In the genomic region with DNA sequence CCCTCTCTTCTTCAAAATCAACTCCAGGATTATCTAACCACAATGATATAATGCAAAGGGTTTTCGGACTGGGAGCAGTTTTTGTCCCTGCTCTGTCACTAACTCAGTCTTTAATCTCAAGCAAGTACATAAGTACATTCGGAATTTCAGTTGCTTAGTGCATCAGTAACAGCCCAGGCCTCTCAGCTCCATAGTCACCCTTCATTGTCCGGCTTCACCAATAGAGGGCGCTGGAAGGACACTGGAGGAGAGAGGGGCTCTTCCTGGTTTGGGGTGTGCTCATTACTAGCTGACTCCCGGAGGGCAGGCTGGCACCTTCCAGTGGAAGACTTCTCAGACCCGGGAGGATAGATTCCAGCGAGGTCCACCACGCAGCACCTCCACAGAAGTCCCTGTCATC, we compare ENCODE assay signal across 11 cellular contexts.
DNase-seq lines count a peak whose midpoint lies in the region; ATAC-seq, FAIRE-seq and TF ChIP-seq lines count a peak whose summit lies in the region.
"Had no signal": no experiment of that assay in that cellular context is flagged by ENCODE, and none has a peak within 500 bp of the region (broad histone marks: within the 10 kb centered on the region; RNA-seq: fewer than 3 reads in every experiment).

No MANE protein-coding gene starts in this region.

- H3K79me2 ChIP-seq in OCI-LY1 (ENCODE audit: insufficient read depth, low read length), result no peaks in the 10 kb centered on the region

- H3K27me3 ChIP-seq in OCI-LY1 (ENCODE audit: insufficient read depth, low read length) (0 out of 2 replicates have a peak, but pooled peaks cover 4% of the 10 kb centered on the region), pancreas (no peaks in the 10 kb centered on the region), prostate gland (replicated peaks; ENCODE audit: insufficient read depth) (no peaks in the 10 kb centered on the region)
- H3K27me3 ChIP-seq: Peyer's patch, upper lobe of left lung had no signal

- H3K9ac ChIP-seq in OCI-LY1 (ENCODE audit: low read length), result no peak overlapping the region

- in situ Hi-C loops in Caki2 (cut with HindIII; ENCODE audit: low pct_unique_long_range_greater_than_20kb, low sequenced_read_pairs), result no loop called here

- no peaks in the 10 kb centered on the region for H3K36me3 Mint-ChIP-seq in chondrocyte (ENCODE audit: low read depth)

- peaks cover 2% of the 10 kb centered on the region for H3K27me3 Mint-ChIP-seq in chondrocyte (ENCODE audit: low read depth)

- intact Hi-C loops in pancreas (cut with DNase I) (no loop called here), prostate gland (cut with DNase I) (no loop called here)

- H3K9me3 Mint-ChIP-seq in chondrocyte (ENCODE audit: low read depth), result peaks cover 2% of the 10 kb centered on the region

- H3K4me3 ChIP-seq in OCI-LY1 (ENCODE audit: low read depth, low read length, poor library complexity, severe bottlenecking) (no peak overlapping the region), pancreas (no peak overlapping the region), prostate gland (no peak overlapping the region)
- H3K4me3 ChIP-seq: Peyer's patch, upper lobe of left lung had no signal

- ATAC-seq in GM18868 (IDR thresholded peaks at IDR 0.05; ENCODE audit: unreplicated experiment) (peak; percentile 93), HG03139 (IDR thresholded peaks at IDR 0.05; ENCODE audit: unreplicated experiment) (peak; percentile 88), pancreas (peak in 3 of 4 donors; percentile 41 to 79 (median 68))
- ATAC-seq: left colon had no signal

- no peak for FAIRE-seq in pancreas (lab: Jason Lieb, UNC)

- no peaks in the 10 kb centered on the region for H3K9me3 ChIP-seq in OCI-LY1 (ENCODE audit: low read length)
- H3K9me3 ChIP-seq in pancreas, result no peaks in the 10 kb centered on the region
- no peaks in the 10 kb centered on the region for H3K9me3 ChIP-seq in prostate gland
- H3K9me3 ChIP-seq: Peyer's patch, upper lobe of left lung had no signal

- no peak overlapping the region for H3K4me2 ChIP-seq in OCI-LY1 (ENCODE audit: low read length)

- H3K4me1 ChIP-seq in OCI-LY1 (ENCODE audit: insufficient read depth, low read length, severe bottlenecking) (no peaks in the 10 kb centered on the region), pancreas (no peaks in the 10 kb centered on the region), prostate gland (replicated peaks) (no peaks in the 10 kb centered on the region)
- H3K4me1 ChIP-seq: Peyer's patch, upper lobe of left lung had no signal

- no peak for TF ChIP-seq POLR2A in prostate gland (IDR thresholded peaks at IDR 0.05)

- H3K27ac ChIP-seq in OCI-LY1 (ENCODE audit: low read depth, low read length, poor library complexity, severe bottlenecking) (no peak overlapping the region), pancreas (no peak overlapping the region), prostate gland (no peak overlapping the region)
- H3K27ac ChIP-seq: Peyer's patch, upper lobe of left lung had no signal

- no peak overlapping the region for H3K4me3 Mint-ChIP-seq in chondrocyte (ENCODE audit: unreplicated experiment)

- no peak overlapping the region for H2AFZ ChIP-seq in OCI-LY1 (ENCODE audit: low read length)

- no peaks in the 10 kb centered on the region for H4K20me1 ChIP-seq in OCI-LY1 (ENCODE audit: insufficient read depth, low read length)

- DNase-seq in Caki2 (ENCODE audit: low read depth) (peak; percentile 6), chondrocyte (ENCODE audit: low spot score) (no peak), pancreas (peak; percentile 2 to 58 (median 22)), prostate gland (ENCODE audit: low spot score) (no peak), NCI-H774 (lab: John Stamatoyannopoulos, UW) (no peak)

- H3F3A ChIP-seq in OCI-LY1 (ENCODE audit: insufficient read depth, low read length), result no peaks in the 10 kb centered on the region

- WGBS in pancreas, 2 donors, result 43 to 48% methylated on average over 8 of the region's 8 CpGs
- WGBS in prostate gland, result 35% methylated on average over 8 of the region's 8 CpGs

- peak; percentile 91 for TF ChIP-seq CTCF in OCI-LY1 (IDR thresholded peaks at IDR 0.05; ENCODE audit: low read length)
- TF ChIP-seq CTCF in chondrocyte (IDR thresholded peaks at IDR 0.05), result peak; percentile 64
- no peak for TF ChIP-seq CTCF in pancreas (IDR thresholded peaks at IDR 0.05)
- peak in 1 of 4 experiments; percentile 13 for TF ChIP-seq CTCF in prostate gland (IDR thresholded peaks at IDR 0.05)

- H3K36me3 ChIP-seq in OCI-LY1 (ENCODE audit: insufficient read depth, low read length), result no peaks in the 10 kb centered on the region
- H3K36me3 ChIP-seq in pancreas, result no peaks in the 10 kb centered on the region
- H3K36me3 ChIP-seq in prostate gland, result no peaks in the 10 kb centered on the region
- H3K36me3 ChIP-seq: Peyer's patch, upper lobe of left lung had no signal

- H3K9me2 ChIP-seq in OCI-LY1 (ENCODE audit: low read depth, low read length), result no peaks in the 10 kb centered on the region

- H3K4me1 Mint-ChIP-seq in chondrocyte (ENCODE audit: low read depth), result peaks cover 5% of the 10 kb centered on the region

- no peak overlapping the region for H3K27ac Mint-ChIP-seq in chondrocyte (ENCODE audit: unreplicated experiment)

Comparison
In these comparisons a context has a peak if more than half of its experiments do, and no peak if none do; other contexts are left out.
1. DNase-seq: peak in Caki2 (single experiment) and pancreas (6 of 6); none in chondrocyte (single experiment), prostate gland (single experiment) and NCI-H774 (single experiment).
2. CTCF ChIP-seq: peak in OCI-LY1 (single experiment) and chondrocyte (single experiment); none in pancreas (0 of 4).
3. Peak in every context shown above with its lines, with median percentiles within 50 percentile points of each other: ATAC-seq.